ENCODE assay signal across 1 cellular context in the genomic region with DNA sequence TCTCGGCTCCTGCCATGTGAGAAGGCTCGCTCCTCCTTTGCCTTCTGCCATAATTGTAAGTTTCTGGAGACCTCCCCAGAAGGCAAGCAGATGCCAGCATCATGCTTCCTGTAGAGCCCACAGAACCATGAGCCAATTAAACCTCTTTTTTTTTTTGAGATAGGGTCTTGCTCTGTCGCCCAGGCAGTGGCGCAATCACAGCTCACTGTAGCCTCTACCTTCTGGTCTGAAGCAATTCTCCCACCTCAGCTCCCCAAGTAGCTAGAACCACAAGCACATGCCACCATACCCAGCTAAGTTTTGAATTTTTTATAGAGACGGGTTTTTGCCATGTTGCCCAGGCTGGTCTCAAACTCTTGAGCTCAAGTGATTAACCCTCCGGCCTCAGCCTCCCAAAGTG.
TF ChIP-seq lines count a peak whose summit lies in the region.

No MANE protein-coding gene starts in this region.

TF ChIP-seq in HepG2, 621 proteins besides CTCF, POLR2A, EP300 and RAD21:
- TF ChIP-seq HMG20A (CRISPR knock-in tag; IDR thresholded peaks at IDR 0.05; ENCODE audit: borderline replicate concordance) (no peak), CEBPB (IDR thresholded peaks at IDR 0.05; ENCODE audit: borderline replicate concordance, low read depth, low read length) (0 out of 2 replicates have a peak, but pooled peaks have one; percentile 16)
- TF ChIP-seq, protein P1, sequence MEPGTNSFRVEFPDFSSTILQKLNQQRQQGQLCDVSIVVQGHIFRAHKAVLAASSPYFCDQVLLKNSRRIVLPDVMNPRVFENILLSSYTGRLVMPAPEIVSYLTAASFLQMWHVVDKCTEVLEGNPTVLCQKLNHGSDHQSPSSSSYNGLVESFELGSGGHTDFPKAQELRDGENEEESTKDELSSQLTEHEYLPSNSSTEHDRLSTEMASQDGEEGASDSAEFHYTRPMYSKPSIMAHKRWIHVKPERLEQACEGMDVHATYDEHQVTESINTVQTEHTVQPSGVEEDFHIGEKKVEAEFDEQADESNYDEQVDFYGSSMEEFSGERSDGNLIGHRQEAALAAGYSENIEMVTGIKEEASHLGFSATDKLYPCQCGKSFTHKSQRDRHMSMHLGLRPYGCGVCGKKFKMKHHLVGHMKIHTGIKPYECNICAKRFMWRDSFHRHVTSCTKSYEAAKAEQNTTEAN (CRISPR knock-in tag; conservative IDR thresholded peaks at IDR 0.05): no peak
